2 cellular contexts compared by ENCODE assay signal in genomic region chr14:23728791-23729190, GRCh38.
TF ChIP-seq lines count a peak whose summit lies in the region.

No MANE protein-coding gene starts in this region.

TF ChIP-seq in HepG2, 621 proteins besides CTCF, POLR2A, EP300 and RAD21:
- TF ChIP-seq ZNF530 (CRISPR knock-in tag; IDR thresholded peaks at IDR 0.05; ENCODE audit: low read depth): peak; percentile 69; the same call in 1 of the 2 replicates
- TF ChIP-seq ZFY (CRISPR knock-in tag; IDR thresholded peaks at IDR 0.05): 0 out of 2 replicates have a peak, but pooled peaks have one; percentile 5
- 0 out of 2 replicates have a peak, but pooled peaks have one; percentile 19 for TF ChIP-seq CREB1 (IDR thresholded peaks at IDR 0.05)
- no peak for TF ChIP-seq CREB1 (CRISPR knock-in tag; IDR thresholded peaks at IDR 0.05)
- no peak for TF ChIP-seq RXRB (CRISPR knock-in tag; IDR thresholded peaks at IDR 0.05; ENCODE audit: borderline replicate concordance)
- no peak for TF ChIP-seq TGIF2 (CRISPR knock-in tag; IDR thresholded peaks at IDR 0.05)
- no peak for TF ChIP-seq ZNF607 (CRISPR knock-in tag; IDR thresholded peaks at IDR 0.05; ENCODE audit: borderline replicate concordance)
- no peak for TF ChIP-seq ZNF350 (CRISPR knock-in tag; IDR thresholded peaks at IDR 0.05; ENCODE audit: borderline replicate concordance, low read depth)
- TF ChIP-seq ZNF737 (CRISPR knock-in tag; IDR thresholded peaks at IDR 0.05; ENCODE audit: borderline replicate concordance): 0 out of 2 replicates have a peak, but pooled peaks have one; percentile 65
- no peak for TF ChIP-seq ZNF773 (CRISPR knock-in tag; IDR thresholded peaks at IDR 0.05; ENCODE audit: borderline replicate concordance)
- TF ChIP-seq ZSCAN22 (CRISPR knock-in tag; IDR thresholded peaks at IDR 0.05): no peak
- no peak for TF ChIP-seq ZNF746 (CRISPR knock-in tag; IDR thresholded peaks at IDR 0.05)

TF ChIP-seq in IMR-90, 13 proteins besides CTCF, POLR2A, EP300 and RAD21:
- TF ChIP-seq CEBPB (IDR thresholded peaks at IDR 0.05; ENCODE audit: low read depth, low read length) (no peak), NFE2L2 (IDR thresholded peaks at IDR 0.05; ENCODE audit: low read depth, low read length) (no peak), SMC3 (IDR thresholded peaks at IDR 0.05; ENCODE audit: low read depth, low read length) (no peak), RFX5 (IDR thresholded peaks at IDR 0.05; ENCODE audit: low read depth, low read length) (no peak), ELK1 (IDR thresholded peaks at IDR 0.05; ENCODE audit: borderline replicate concordance, low read depth, low read length) (no peak), MXI1 (IDR thresholded peaks at IDR 0.05; ENCODE audit: borderline replicate concordance, low read depth, low read length) (no peak), MAZ (IDR thresholded peaks at IDR 0.05; ENCODE audit: borderline replicate concordance, low read depth, low read length) (no peak)
